ENCODE assay signal across 8 cellular contexts in the genomic region with DNA sequence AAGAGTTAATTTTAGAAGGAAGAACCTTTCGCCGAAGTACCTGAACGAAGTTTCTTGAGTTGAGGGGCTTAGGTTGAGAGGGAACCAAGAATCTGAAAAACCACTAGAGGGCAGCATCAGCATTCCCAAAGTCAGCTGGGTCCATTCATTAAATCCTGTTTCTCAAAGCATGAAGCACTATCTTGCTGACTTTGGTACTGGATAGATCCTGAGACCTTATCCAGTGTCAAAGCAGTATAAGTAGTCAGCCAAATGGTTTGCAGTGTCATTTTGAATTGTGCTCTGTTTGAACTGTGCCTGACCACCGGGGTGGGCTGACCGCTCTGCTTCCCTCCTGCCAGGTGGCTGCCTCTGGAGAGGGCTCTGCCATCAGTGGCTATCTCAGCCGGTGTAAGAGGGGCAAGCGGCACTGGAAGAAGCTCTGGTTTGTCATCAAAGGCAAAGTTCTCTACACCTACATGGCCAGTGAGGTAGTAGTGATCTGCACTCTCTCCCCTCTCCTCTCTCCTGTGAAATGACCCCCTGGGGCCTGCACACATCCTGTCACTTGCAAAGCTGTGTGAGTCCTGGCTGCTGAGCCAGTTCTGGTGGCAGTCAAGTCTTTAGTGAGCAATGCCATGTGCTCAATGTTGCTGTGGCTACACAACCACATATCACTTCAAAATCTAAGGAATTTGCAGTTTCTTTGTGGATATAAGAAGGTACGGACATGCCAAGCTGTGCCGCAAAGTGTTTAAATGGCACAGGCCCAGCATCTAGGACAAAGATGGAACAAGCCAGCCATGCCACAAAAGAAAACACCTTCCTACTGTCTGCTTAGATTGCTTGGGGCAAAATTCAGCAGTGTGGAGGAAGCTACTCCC. TPM values are rescaled to one million over a fixed set of nuclear protein-coding genes. Genes with fewer than 3 reads are reported as not detected.
DNase-seq lines count a peak whose midpoint lies in the region; ATAC-seq and TF ChIP-seq lines count a peak whose summit lies in the region.

No MANE protein-coding gene starts in this region.

- H3K36me3 Mint-ChIP-seq in naive thymus-derived CD8-positive, alpha-beta T cell: no peaks in the 10 kb centered on the region

- H3K27me3 ChIP-seq in esophagus muscularis mucosa: no peaks in the 10 kb centered on the region

- H3K4me3 Mint-ChIP-seq in naive thymus-derived CD8-positive, alpha-beta T cell: no peak overlapping the region

- no peak for TF ChIP-seq EP300 in esophagus muscularis mucosa (IDR thresholded peaks at IDR 0.05)

- H3K4me3 ChIP-seq in LNCaP clone FGC (ENCODE audit: low read depth, low read length) (no peak overlapping the region), esophagus muscularis mucosa (no peak overlapping the region)

- H3K27ac ChIP-seq in esophagus muscularis mucosa (replicated peaks in 1 of 4): no peak overlapping the region

- peak; percentile 14 for DNase-seq in activated gamma-delta T cell treated with Interleukin-2 at 50 U/mL for 16 hours
- no peak for DNase-seq in activated gamma-delta T cell (lab: John Stamatoyannopoulos, UW)
- peak; percentile 46 for DNase-seq in LNCaP clone FGC (ENCODE audit: low read depth)
- DNase-seq in SHP77 treated with DMSO at 0.1 percent for 48 hours (lab: John Stamatoyannopoulos, UW): peak; percentile 44
- no peak for DNase-seq in esophagus muscularis mucosa (ENCODE audit: extremely low spot score)
- DNase-seq in naive thymus-derived CD8-positive, alpha-beta T cell: peak in 6 of 10 donors; percentile 4 to 51 (median 26)

- H3K4me1 ChIP-seq in esophagus muscularis mucosa: peaks cover 5 to 11% (median 7%) of the 10 kb centered on the region in 4 donors

- TF ChIP-seq POLR2A in esophagus muscularis mucosa (IDR thresholded peaks at IDR 0.05; ENCODE audit: low read depth): no peak

- peak; percentile 66 for TF ChIP-seq CTCF in LNCaP clone FGC (IDR thresholded peaks at IDR 0.05; ENCODE audit: control insufficient read depth, extremely low read depth, insufficient read depth)
- peak; percentile 60 to 75 (median 67) for TF ChIP-seq CTCF in esophagus muscularis mucosa (IDR thresholded peaks at IDR 0.05)

- H3K27ac Mint-ChIP-seq in naive thymus-derived CD8-positive, alpha-beta T cell: peak overlapping the region in 1 of 10 donors; percentile 63

- intact Hi-C loops in esophagus muscularis mucosa (cut with DNase I): loop anchor here (10.0 kb wide), 1 partner anchor 179 kb away; no protein-coding TSS in a partner anchor

- no peaks in the 10 kb centered on the region for H3K9me3 Mint-ChIP-seq in naive thymus-derived CD8-positive, alpha-beta T cell

- H3K9me3 ChIP-seq in esophagus muscularis mucosa: no peaks in the 10 kb centered on the region

- POLR2A ChIA-PET in naive thymus-derived CD8-positive, alpha-beta T cell (lab: Charles Lee): interaction anchor here (1.9 kb wide), 1 partner anchor 21 kb away, joined by 7 read pairs; the partner anchor contains the start of gene NR2C2

- WGBS in esophagus muscularis mucosa: 65% methylated on average over 9 of the region's 9 CpGs

- peaks cover 0 to 68% (median 32%) of the 10 kb centered on the region in 4 donors for H3K36me3 ChIP-seq in esophagus muscularis mucosa

- H3K27me3 Mint-ChIP-seq in naive thymus-derived CD8-positive, alpha-beta T cell: no peaks in the 10 kb centered on the region

- peak; percentile 27 to 39 for ATAC-seq in naive thymus-derived CD8-positive, alpha-beta T cell
- ATAC-seq in GM21737 (IDR thresholded peaks at IDR 0.05; ENCODE audit: unreplicated experiment) (no peak), HG03095 (IDR thresholded peaks at IDR 0.05; ENCODE audit: unreplicated experiment) (no peak)

- peaks cover 0 to 5% (median under 1%) of the 10 kb centered on the region in 4 donors for H3K4me1 Mint-ChIP-seq in naive thymus-derived CD8-positive, alpha-beta T cell

RNA-seq across cellular contexts. Expression of gene NR2C2, which starts 21.4 kb away (rescaled TPM):
- 10 to 100 TPM; 36.4 to 43.9 (median 40.8) TPM for total RNA-seq in esophagus muscularis mucosa
- 100 to 1,000 TPM in 1 of 2 experiments, 10 to 100 TPM in 1; 94.5 to 110 TPM for total RNA-seq in naive thymus-derived CD8-positive, alpha-beta T cell
- 10 to 100 TPM; 10.1 to 19.3 (median 13.7) TPM for polyA plus RNA-seq in naive thymus-derived CD8-positive, alpha-beta T cell

Comparison
In these comparisons a context has a peak if more than half of its experiments do, and no peak if none do; other contexts are left out.
1. DNase-seq: peak in activated gamma-delta T cell treated with Interleukin-2 at 50 U/mL for 16 hours (single experiment), LNCaP clone FGC (single experiment), SHP77 treated with DMSO at 0.1 percent for 48 hours (single experiment) and naive thymus-derived CD8-positive, alpha-beta T cell (6 of 10); none in activated gamma-delta T cell (single experiment) and esophagus muscularis mucosa (single experiment).
2. ATAC-seq: peak in naive thymus-derived CD8-positive, alpha-beta T cell (2 of 2); none in GM21737 (single experiment) and HG03095 (single experiment).